ENCODE assay signal across 8 cellular contexts in genomic region chr12:128259556-128260070, GRCh38. TPM values are rescaled to one million over a fixed set of nuclear protein-coding genes. Genes with fewer than 3 reads are reported as not detected.
DNase-seq lines count a peak whose midpoint lies in the region; ATAC-seq and TF ChIP-seq lines count a peak whose summit lies in the region.

No MANE protein-coding gene starts in this region.

- H3K27me3 ChIP-seq in GM23248 (replicated peaks; ENCODE audit: insufficient read depth) (no peaks in the 10 kb centered on the region), OCI-LY3 (ENCODE audit: low read depth, low read length) (no peaks in the 10 kb centered on the region), prostate gland (replicated peaks; ENCODE audit: insufficient read depth) (no peaks in the 10 kb centered on the region)

- H3F3A ChIP-seq in GM23248 (ENCODE audit: insufficient read depth), result no peaks in the 10 kb centered on the region

- H4K20me1 ChIP-seq in GM23248 (ENCODE audit: insufficient read depth) (no peaks in the 10 kb centered on the region), OCI-LY3 (ENCODE audit: insufficient read depth, low read length) (no peaks in the 10 kb centered on the region)

- H3K9me3 ChIP-seq in GM23248 (ENCODE audit: low read depth), result no peaks in the 10 kb centered on the region
- H3K9me3 ChIP-seq in OCI-LY3 (ENCODE audit: insufficient read depth, low read length), result no peaks in the 10 kb centered on the region
- no peaks in the 10 kb centered on the region for H3K9me3 ChIP-seq in prostate gland

- H3K4me2 ChIP-seq in GM23248 (ENCODE audit: unreplicated experiment), result no peak overlapping the region
- no peak overlapping the region for H3K4me2 ChIP-seq in OCI-LY3 (ENCODE audit: low read length)

- H3K79me2 ChIP-seq in GM23248 (ENCODE audit: insufficient read depth) (no peaks in the 10 kb centered on the region), OCI-LY3 (ENCODE audit: low read length) (no peaks in the 10 kb centered on the region)

- H3K27ac ChIP-seq in GM23248, result no peak overlapping the region
- no peak overlapping the region for H3K27ac ChIP-seq in OCI-LY3 (ENCODE audit: low read length)
- H3K27ac ChIP-seq in prostate gland, result no peak overlapping the region

- no peak for ATAC-seq in GM18498 (IDR thresholded peaks at IDR 0.05; ENCODE audit: unreplicated experiment)
- ATAC-seq in HG03460 (IDR thresholded peaks at IDR 0.05; ENCODE audit: unreplicated experiment), result no peak

- H2AFZ ChIP-seq in GM23248 (no peak overlapping the region), OCI-LY3 (ENCODE audit: low read depth, low read length) (no peak overlapping the region)

- no peaks in the 10 kb centered on the region for H3K9me2 ChIP-seq in GM23248 (ENCODE audit: insufficient read depth)

- H3K36me3 ChIP-seq in GM23248 (ENCODE audit: low read depth) (no peaks in the 10 kb centered on the region), OCI-LY3 (replicated peaks; ENCODE audit: low read depth, low read length) (no peaks in the 10 kb centered on the region), prostate gland (no peaks in the 10 kb centered on the region)

- TF ChIP-seq CTCF in AG09309 (IDR thresholded peaks at IDR 0.05; ENCODE audit: control insufficient read depth, insufficient read depth, low read depth, low read length, missing control alignments) (peak; percentile 17), OCI-LY3 (IDR thresholded peaks at IDR 0.05; ENCODE audit: low read depth, low read length) (peak; percentile 90), fibroblast of villous mesenchyme (IDR thresholded peaks at IDR 0.05; ENCODE audit: insufficient read depth, low read depth, low read length) (peak; percentile 44), prostate gland (IDR thresholded peaks at IDR 0.05) (peak in 3 of 4 experiments; percentile 49 to 62 (median 55))

- DNase-seq in AG09309 (ENCODE audit: low read depth) (no peak), GM23248 (peak; percentile 50), fibroblast of villous mesenchyme (ENCODE audit: low read depth) (peak; percentile 2), prostate gland (ENCODE audit: low spot score) (no peak)
- DNase-seq in stimulated activated CD4-positive, alpha-beta T cell treated with anti-CD3 and anti-CD28 coated beads, Interleukin-4, amount 100 ng/mL, for 1 hour, result no peak

- no peak overlapping the region for H3K9ac ChIP-seq in GM23248
- H3K9ac ChIP-seq in OCI-LY3 (ENCODE audit: low read length), result no peak overlapping the region

- in situ Hi-C loops in GM23248 (cut with MboI), result no loop called here

- no peak overlapping the region for H3K4me3 ChIP-seq in AG09309 (ENCODE audit: control insufficient read depth, low read depth, low read length)
- no peak overlapping the region for H3K4me3 ChIP-seq in GM23248
- H3K4me3 ChIP-seq in OCI-LY3 (ENCODE audit: low read length), result no peak overlapping the region
- no peak overlapping the region for H3K4me3 ChIP-seq in fibroblast of villous mesenchyme (ENCODE audit: low read depth, low read length)
- H3K4me3 ChIP-seq in prostate gland, result no peak overlapping the region

- intact Hi-C loops in prostate gland (cut with DNase I), result loop anchor here (10.0 kb wide), 1 partner anchor 125 kb away; no protein-coding TSS in a partner anchor

- TF ChIP-seq POLR2A in prostate gland (IDR thresholded peaks at IDR 0.05), result no peak

- H3K4me1 ChIP-seq in GM23248 (ENCODE audit: insufficient read depth) (no peaks in the 10 kb centered on the region), OCI-LY3 (ENCODE audit: low read length) (no peaks in the 10 kb centered on the region), prostate gland (replicated peaks) (no peaks in the 10 kb centered on the region)

- WGBS in GM23248 (ENCODE audit: low coverage in 1 of 2, low lambda C conversion rate in 2 of 2, missing lambda C conversion rate in 2 of 2), 2 experiments, result 0 to 3% methylated on average over 5 of the region's 5 CpGs
- WGBS in prostate gland, result 9% methylated on average over 5 of the region's 5 CpGs

RNA-seq across cellular contexts. Expression of gene TMEM132C, which starts 7.4 kb away (rescaled TPM):
- not detected in 2 replicates for total RNA-seq in GM23248 (2014; rRNA removed; shearing (Covaris generic))
- not detected in 2 replicates for polyA plus RNA-seq in GM23248 (2016; fragmentation: Nextera tagmentation; extraction: Ambion mirVana)
- not detected in 2 replicates for total RNA-seq in fibroblast of villous mesenchyme
- 1 to 10 TPM in 1 of 2 donors, under 1 TPM in 1; 0.46 to 5.3 TPM for total RNA-seq in prostate gland

Comparison
In these comparisons a context has a peak if more than half of its experiments do, and no peak if none do; other contexts are left out.
1. DNase-seq: peak in GM23248 (single experiment) and fibroblast of villous mesenchyme (single experiment); none in AG09309 (single experiment), prostate gland (single experiment) and stimulated activated CD4-positive, alpha-beta T cell treated with anti-CD3 and anti-CD28 coated beads, Interleukin-4, amount 100 ng/mL, for 1 hour (single experiment).
2. CTCF ChIP-seq: peak in every context shown above with its lines; median percentile 90 in OCI-LY3; 55 in prostate gland; 44 in fibroblast of villous mesenchyme; 17 in AG09309.